In the genomic region with DNA sequence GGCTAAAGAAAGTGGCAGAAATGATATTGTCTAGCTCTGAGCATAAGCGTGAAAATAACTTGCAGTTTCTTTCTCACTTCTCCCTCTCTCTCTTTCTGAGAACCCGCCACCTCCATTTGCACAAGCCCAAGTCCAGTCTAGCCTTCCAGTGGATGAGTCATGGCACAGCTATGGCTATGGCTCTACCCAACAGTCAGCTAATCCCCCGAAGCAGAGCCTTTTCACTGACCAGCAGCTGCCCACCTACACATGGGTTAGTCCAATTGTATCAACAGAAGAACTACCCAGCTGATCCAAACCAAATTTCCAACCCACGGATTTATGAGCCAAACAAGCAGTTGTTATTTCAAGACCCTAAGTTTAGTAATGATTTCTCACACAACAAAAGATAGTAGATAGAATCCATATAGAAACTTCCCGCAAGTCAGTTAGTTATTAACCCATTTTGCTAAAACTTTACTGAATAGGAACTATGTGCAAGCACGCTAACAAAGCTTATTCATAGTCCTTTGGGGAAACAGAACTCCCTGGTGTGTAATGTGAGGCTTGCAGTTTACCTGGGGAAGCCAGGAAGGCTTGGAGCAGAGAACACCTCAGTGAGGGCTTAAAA, we compare ENCODE assay signal across 14 cellular contexts.
DNase-seq lines count a peak whose midpoint lies in the region; FAIRE-seq and TF ChIP-seq lines count a peak whose summit lies in the region.
"Had no signal": no experiment of that assay in that cellular context is flagged by ENCODE, and none has a peak within 500 bp of the region (broad histone marks: within the 10 kb centered on the region; RNA-seq: fewer than 3 reads in every experiment).

No MANE protein-coding gene starts in this region.

- peaks cover 3% of the 10 kb centered on the region for H3K36me3 Mint-ChIP-seq in activated CD4-positive, alpha-beta memory T cell treated with anti-CD3 and anti-CD28 coated beads, Interleukin-2, amount 10 ng/mL, durations not matched to agents 7 days and 5 days (ENCODE audit: low read depth)
- H3K36me3 Mint-ChIP-seq: stimulated activated memory B cell treated with anti-CD40 and anti-IgM and Interleukin-4, amounts not matched to agents 10 μg/mL and 1 μg/mL and 100 μg/mL, for 72 hours had no signal

- TF ChIP-seq POLR2A in H54 (IDR thresholded peaks at IDR 0.05; ENCODE audit: low read depth, low read length) = no peak

- H3K27me3 Mint-ChIP-seq in activated CD4-positive, alpha-beta memory T cell treated with anti-CD3 and anti-CD28 coated beads, Interleukin-2, amount 10 ng/mL, durations not matched to agents 7 days and 5 days = no peaks in the 10 kb centered on the region
- H3K27me3 Mint-ChIP-seq: stimulated activated memory B cell treated with anti-CD40 and anti-IgM and Interleukin-4, amounts not matched to agents 10 μg/mL and 1 μg/mL and 100 μg/mL, for 72 hours had no signal

- in situ Hi-C loops in GM23248 (cut with MboI) = no loop called here

- peaks cover 22% of the 10 kb centered on the region for H3K4me1 ChIP-seq in GM23248 (ENCODE audit: insufficient read depth)

- H3K9me3 Mint-ChIP-seq in activated CD4-positive, alpha-beta memory T cell treated with anti-CD3 and anti-CD28 coated beads, Interleukin-2, amount 10 ng/mL, durations not matched to agents 7 days and 5 days = no peaks in the 10 kb centered on the region

- H3K4me3 ChIP-seq in GM23248 = no peak overlapping the region
- H3K4me3 ChIP-seq: coronary artery had no signal

- no peaks in the 10 kb centered on the region for H3K79me2 ChIP-seq in GM23248 (ENCODE audit: insufficient read depth)

- no peak overlapping the region for H3K4me2 ChIP-seq in GM23248 (ENCODE audit: unreplicated experiment)

- H3K27me3 ChIP-seq in GM23248 (replicated peaks; ENCODE audit: insufficient read depth) = no peaks in the 10 kb centered on the region

- peak overlapping the region; percentile 24 for H3K27ac Mint-ChIP-seq in activated CD4-positive, alpha-beta memory T cell treated with anti-CD3 and anti-CD28 coated beads, Interleukin-2, amount 10 ng/mL, durations not matched to agents 7 days and 5 days
- H3K27ac Mint-ChIP-seq: stimulated activated memory B cell treated with anti-CD40 and anti-IgM and Interleukin-4, amounts not matched to agents 10 μg/mL and 1 μg/mL and 100 μg/mL, for 72 hours had no signal

- no peak overlapping the region for H2AFZ ChIP-seq in GM23248

- H3K9ac ChIP-seq in GM23248 = no peak overlapping the region

- DNase-seq in Daoy (ENCODE audit: low read depth) (peak; percentile 48), GM23248 (peak; percentile 24), iris pigment epithelial cell (ENCODE audit: low read depth) (peak; percentile 65), NCI-H2227 (lab: John Stamatoyannopoulos, UW; ENCODE audit: unreplicated experiment) (no peak), H54 (ENCODE audit: insufficient read length, low spot score) (no peak), NCI-H510A treated with DMSO at 0.1 percent for 48 hours (lab: John Stamatoyannopoulos, UW) (no peak)
- DNase-seq in activated CD4-positive, alpha-beta memory T cell treated with anti-CD3 and anti-CD28 coated beads, Interleukin-2, amount 10 ng/mL, durations not matched to agents 7 days and 5 days = no peak
- DNase-seq in activated effector memory CD4-positive, alpha-beta T cell treated with Interleukin-2 at 50 U/mL for 16 hours = no peak
- DNase-seq: NCI-H1694, occipital lobe had no signal

- CTCF ChIA-PET in activated CD4-positive, alpha-beta memory T cell treated with anti-CD3 and anti-CD28 coated beads, Interleukin-2, amount 10 ng/mL, durations not matched to agents 7 days and 5 days (lab: Charles Lee) = interaction anchor here (0.8 kb wide), 1 partner anchor 156 kb away, joined by 3 read pairs; no protein-coding TSS in a partner anchor

- no peaks in the 10 kb centered on the region for H3K9me3 ChIP-seq in GM23248 (ENCODE audit: low read depth)

- no peak for FAIRE-seq in H54 (lab: Jason Lieb, UNC)
- FAIRE-seq: D721Med, frontal cortex had no signal

- no peaks in the 10 kb centered on the region for H4K20me1 ChIP-seq in GM23248 (ENCODE audit: insufficient read depth)

- no peak overlapping the region for H3K4me3 Mint-ChIP-seq in activated CD4-positive, alpha-beta memory T cell treated with anti-CD3 and anti-CD28 coated beads, Interleukin-2, amount 10 ng/mL, durations not matched to agents 7 days and 5 days
- H3K4me3 Mint-ChIP-seq: stimulated activated memory B cell treated with anti-CD40 and anti-IgM and Interleukin-4, amounts not matched to agents 10 μg/mL and 1 μg/mL and 100 μg/mL, for 72 hours had no signal

- peaks cover 13% of the 10 kb centered on the region for H3F3A ChIP-seq in GM23248 (ENCODE audit: insufficient read depth)

- 70 to 71% methylated on average over 6 of the region's 6 CpGs for WGBS in GM23248 (ENCODE audit: low coverage in 1 of 2, low lambda C conversion rate in 2 of 2, missing lambda C conversion rate in 2 of 2), 2 experiments

- no peak overlapping the region for H3K27ac ChIP-seq in GM23248
- H3K27ac ChIP-seq: coronary artery had no signal

- H3K9me2 ChIP-seq in GM23248 (ENCODE audit: insufficient read depth) = no peaks in the 10 kb centered on the region

- H3K4me1 Mint-ChIP-seq in activated CD4-positive, alpha-beta memory T cell treated with anti-CD3 and anti-CD28 coated beads, Interleukin-2, amount 10 ng/mL, durations not matched to agents 7 days and 5 days = peaks cover 61% of the 10 kb centered on the region
- H3K4me1 Mint-ChIP-seq: stimulated activated memory B cell treated with anti-CD40 and anti-IgM and Interleukin-4, amounts not matched to agents 10 μg/mL and 1 μg/mL and 100 μg/mL, for 72 hours had no signal

- H3K36me3 ChIP-seq in GM23248 (ENCODE audit: low read depth) = no peaks in the 10 kb centered on the region

- POLR2A ChIA-PET in activated CD4-positive, alpha-beta memory T cell treated with anti-CD3 and anti-CD28 coated beads, Interleukin-2, amount 10 ng/mL, durations not matched to agents 7 days and 5 days (lab: Charles Lee) = interaction anchor here (2.9 kb wide), 1 partner anchor 157 kb away, joined by 10 read pairs; no protein-coding TSS in a partner anchor

Comparison
In these comparisons a context has a peak if more than half of its experiments do, and no peak if none do; other contexts are left out.
1. DNase-seq: peak in Daoy (single experiment), GM23248 (single experiment) and iris pigment epithelial cell (single experiment); none in activated CD4-positive, alpha-beta memory T cell treated with anti-CD3 and anti-CD28 coated beads, Interleukin-2, amount 10 ng/mL, durations not matched to agents 7 days and 5 days (single experiment), activated effector memory CD4-positive, alpha-beta T cell treated with Interleukin-2 at 50 U/mL for 16 hours (single experiment), NCI-H2227 (single experiment), H54 (single experiment) and NCI-H510A treated with DMSO at 0.1 percent for 48 hours (single experiment).